ENCODE assay signal across 9 cellular contexts in the genomic region with DNA sequence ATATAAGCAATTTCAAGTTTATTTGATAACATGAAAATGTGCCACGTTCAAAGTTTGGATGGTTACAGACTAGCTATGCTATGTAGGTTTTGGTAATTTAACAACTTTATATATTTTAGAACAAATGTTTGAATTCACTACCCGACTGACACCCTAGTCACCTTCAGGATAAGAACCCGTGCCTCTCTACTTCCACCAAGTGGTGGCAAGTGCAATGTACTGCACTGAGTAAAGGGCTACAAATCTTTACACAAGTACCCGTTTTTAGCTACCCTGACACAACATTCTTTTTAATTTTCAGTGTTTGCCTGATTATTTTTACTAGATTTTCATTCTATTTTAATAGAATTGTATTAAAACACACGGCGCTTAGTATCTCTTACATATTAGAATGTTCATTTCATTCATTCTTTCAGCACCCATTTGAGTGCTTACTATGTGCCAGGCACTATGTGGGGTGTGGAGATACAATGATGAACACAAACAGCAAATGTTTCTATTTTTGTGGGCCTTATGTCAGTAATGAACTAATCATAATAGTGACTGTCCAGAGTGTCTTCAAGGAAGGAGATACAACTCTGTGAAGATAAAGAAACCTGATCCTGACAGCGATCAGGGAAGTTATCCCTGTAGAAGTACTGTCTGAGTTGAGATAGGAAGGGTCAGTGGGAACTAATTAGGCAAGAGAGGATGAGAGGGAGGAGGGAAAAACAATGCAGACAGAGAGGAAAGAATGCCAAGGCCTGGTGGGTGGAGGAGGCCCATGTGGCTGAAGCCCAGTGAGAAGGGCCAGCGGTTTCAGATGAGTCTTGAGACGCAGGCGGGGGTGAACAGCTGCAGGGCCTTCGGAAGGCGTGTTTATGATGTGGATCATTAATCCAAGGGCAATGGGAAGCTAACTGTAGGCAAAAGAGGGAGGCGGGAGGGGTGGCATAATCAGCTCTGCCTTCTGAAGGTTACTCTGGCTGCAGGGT. TPM values are rescaled to one million over a fixed set of nuclear protein-coding genes. Genes with fewer than 3 reads are reported as not detected.
DNase-seq lines count a peak whose midpoint lies in the region.
"Had no signal": no experiment of that assay in that cellular context is flagged by ENCODE, and none has a peak within 500 bp of the region (broad histone marks: within the 10 kb centered on the region; RNA-seq: fewer than 3 reads in every experiment).

No MANE protein-coding gene starts in this region.

- H3K4me1 ChIP-seq in skeletal muscle satellite cell (ENCODE audit: control insufficient read depth, insufficient read depth, low read length) = peaks cover 23% of the 10 kb centered on the region
- H3K4me1 ChIP-seq in neuronal stem cell (ENCODE audit: control insufficient read depth in 2 of 2, insufficient read depth in 1 of 2, low read depth in 1 of 2, low read length in 2 of 2) = peaks cover 11 to 13% of the 10 kb centered on the region in 2 donors

- H3K4ac ChIP-seq in neuronal stem cell (ENCODE audit: low read length) = no peak overlapping the region

- no peak overlapping the region for H2BK5ac ChIP-seq in neuronal stem cell (ENCODE audit: low read length)

- H3K4me3 ChIP-seq in H7 (ENCODE audit: insufficient read depth, low read depth, low read length) (no peak overlapping the region), skeletal muscle satellite cell (ENCODE audit: low read length) (no peak overlapping the region), neuronal stem cell (ENCODE audit: low read length in 2 of 2) (no peak overlapping the region)
- H3K4me3 ChIP-seq: BLaER1 treated with 17β-estradiol and CSF1 and Interleukin-3, amounts not matched to agents 10 nM and 100 nM had no signal

- H3K79me1 ChIP-seq in neuronal stem cell (ENCODE audit: low read depth, low read length) = no peaks in the 10 kb centered on the region

- no peak overlapping the region for H2BK120ac ChIP-seq in neuronal stem cell (ENCODE audit: low read depth, low read length)

- WGBS in neuronal stem cell (ENCODE audit: extremely low coverage in 2 of 2, insufficient read length in 2 of 2, insufficient replicate concordance in 1 of 2), 2 donors = no CpG with 5 or more reads among the region's 13 CpGs

- H3K23ac ChIP-seq in neuronal stem cell (ENCODE audit: low read depth, low read length, poor library complexity) = no peak overlapping the region

- no peak overlapping the region for H2AFZ ChIP-seq in neuronal stem cell (ENCODE audit: low read length)

- H3K18ac ChIP-seq in neuronal stem cell (ENCODE audit: low read length) = no peak overlapping the region

- DNase-seq in NCI-H146 (lab: John Stamatoyannopoulos, UW) (peak; percentile 28), NCI-H146 treated with DMSO at 0.1 percent for 48 hours (lab: John Stamatoyannopoulos, UW; ENCODE audit: unreplicated experiment) (no peak), H7 (peak; percentile 51), NCI-H2196 treated with DMSO at 0.1 percent for 48 hours (lab: John Stamatoyannopoulos, UW; ENCODE audit: unreplicated experiment) (peak; percentile 21), fibroblast of the conjunctiva (ENCODE audit: low read depth) (peak; percentile 51), neuronal stem cell (ENCODE audit: low spot score) (no peak)
- DNase-seq in activated CD4-positive, alpha-beta T cell treated with anti-CD3 and anti-CD28 coated beads for 4 hours = peak; percentile 7 to 20

- H3K27me3 ChIP-seq in H7 (ENCODE audit: control insufficient read depth, insufficient read depth, low read length) (no peaks in the 10 kb centered on the region), skeletal muscle satellite cell (ENCODE audit: control insufficient read depth, insufficient read depth, low read length) (no peaks in the 10 kb centered on the region), neuronal stem cell (ENCODE audit: control insufficient read depth in 3 of 3, insufficient read depth in 3 of 3, low read depth in 1 of 3, low read length in 3 of 3) (peaks cover 0 to 2% (median 0%) of the 10 kb centered on the region in 3 experiments)

- H3K27ac ChIP-seq in neuronal stem cell (replicated peaks; ENCODE audit: low read length) = no peak overlapping the region
- H3K27ac ChIP-seq: BLaER1 treated with 17β-estradiol and CSF1 and Interleukin-3, amounts not matched to agents 10 nM and 100 nM had no signal

- no peak overlapping the region for H2BK12ac ChIP-seq in neuronal stem cell (ENCODE audit: low read length)

- H3K36me3 ChIP-seq in H7 (replicated peaks; ENCODE audit: control insufficient read depth, insufficient read depth, low read length) (no peaks in the 10 kb centered on the region), skeletal muscle satellite cell (ENCODE audit: insufficient read depth, low read length) (no peaks in the 10 kb centered on the region), neuronal stem cell (replicated peaks in 1 of 2; ENCODE audit: control insufficient read depth in 2 of 2, insufficient read depth in 2 of 2, low read length in 2 of 2) (no peaks in the 10 kb centered on the region)
- H3K36me3 ChIP-seq: BLaER1 treated with 17β-estradiol and CSF1 and Interleukin-3, amounts not matched to agents 10 nM and 100 nM had no signal

- H2BK15ac ChIP-seq in neuronal stem cell (ENCODE audit: low read length) = no peak overlapping the region

- H3K9ac ChIP-seq in skeletal muscle satellite cell (ENCODE audit: low read depth, low read length) = peak overlapping the region; percentile 21
- H3K9ac ChIP-seq in neuronal stem cell (ENCODE audit: low read depth, low read length, poor library complexity) = no peak overlapping the region
- H3K9ac ChIP-seq: BLaER1 treated with 17β-estradiol and CSF1 and Interleukin-3, amounts not matched to agents 10 nM and 100 nM had no signal

- no peak overlapping the region for H4K91ac ChIP-seq in neuronal stem cell (ENCODE audit: low read depth, low read length, poor library complexity)

- H3K4me2 ChIP-seq in skeletal muscle satellite cell (ENCODE audit: low read length) (peak overlapping the region; percentile 15), neuronal stem cell (ENCODE audit: insufficient read depth, low read length, poor library complexity, severe bottlenecking) (no peak overlapping the region)
- H3K4me2 ChIP-seq: BLaER1 treated with 17β-estradiol and CSF1 and Interleukin-3, amounts not matched to agents 10 nM and 100 nM had no signal

- no peak overlapping the region for H3K14ac ChIP-seq in neuronal stem cell (ENCODE audit: low read length)

- H3K9me3 ChIP-seq in skeletal muscle satellite cell (replicated peaks; ENCODE audit: low read length) = no peaks in the 10 kb centered on the region
- no peaks in the 10 kb centered on the region for H3K9me3 ChIP-seq in neuronal stem cell (replicated peaks in 1 of 2; ENCODE audit: control insufficient read depth in 2 of 2, insufficient read depth in 1 of 2, low read depth in 1 of 2, low read length in 2 of 2)
- H3K9me3 ChIP-seq: BLaER1 treated with 17β-estradiol and CSF1 and Interleukin-3, amounts not matched to agents 10 nM and 100 nM had no signal

- H2AK5ac ChIP-seq in neuronal stem cell (ENCODE audit: low read depth, low read length) = no peak overlapping the region

- H4K8ac ChIP-seq in neuronal stem cell (ENCODE audit: low read depth, low read length) = no peak overlapping the region

RNA-seq across cellular contexts. Expression of a gene that starts 3.8 kb away (rescaled TPM):
- 0.17 and 0.78 TPM in 2 replicates for total RNA-seq in H7 (2014; rRNA removed; shearing (Covaris generic))
- 0.44 and 1.3 TPM in 2 replicates for total RNA-seq in skeletal muscle satellite cell (2012; rRNA removed)
- 1.1 TPM for polyA plus RNA-seq in neuronal stem cell (2013, experiment 1 of 2)
- 1.1 TPM for polyA plus RNA-seq in neuronal stem cell (2013, experiment 2 of 2)

RNA-seq across cellular contexts. Expression of a gene that starts 10.0 kb away (rescaled TPM):
- total RNA-seq in H7 (2014; rRNA removed; shearing (Covaris generic)) = 1.4 and 1.6 TPM in 2 replicates
- 1.7 and 2.0 TPM in 2 replicates for total RNA-seq in skeletal muscle satellite cell (2012; rRNA removed)
- 18.4 TPM for polyA plus RNA-seq in neuronal stem cell (2013, experiment 1 of 2)
- polyA plus RNA-seq in neuronal stem cell (2013, experiment 2 of 2) = 19.3 TPM

Comparison
In these comparisons a context has a peak if more than half of its experiments do, and no peak if none do; other contexts are left out.
1. DNase-seq: peak in NCI-H146 (single experiment), H7 (single experiment), NCI-H2196 treated with DMSO at 0.1 percent for 48 hours (single experiment), activated CD4-positive, alpha-beta T cell treated with anti-CD3 and anti-CD28 coated beads for 4 hours (2 of 2) and fibroblast of the conjunctiva (single experiment); none in NCI-H146 treated with DMSO at 0.1 percent for 48 hours (single experiment) and neuronal stem cell (single experiment).